Comparison of ENCODE assay signal across 23 cellular contexts in the genomic region with DNA sequence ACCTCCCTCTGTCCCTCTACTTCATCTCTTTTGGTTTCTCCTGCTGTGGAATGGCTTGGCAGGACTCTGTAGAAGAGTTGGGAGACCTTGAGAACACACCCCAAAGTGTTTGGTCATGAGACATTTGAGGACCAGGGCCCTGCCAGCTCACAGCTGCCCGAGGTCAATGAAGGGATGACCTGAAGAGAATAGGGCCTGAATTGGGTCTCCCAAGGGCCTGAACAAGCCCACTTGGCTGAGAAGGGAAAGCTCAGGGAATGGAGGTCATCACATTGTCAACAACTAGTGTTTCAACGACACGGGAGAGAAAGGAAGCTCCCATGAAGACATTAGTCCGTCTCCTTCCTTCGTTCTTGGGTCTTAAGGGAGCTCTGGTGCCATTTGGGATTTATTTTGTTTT. TPM values are rescaled to one million over a fixed set of nuclear protein-coding genes. Genes with fewer than 3 reads are reported as not detected.
DNase-seq lines count a peak whose midpoint lies in the region; ATAC-seq and TF ChIP-seq lines count a peak whose summit lies in the region.
"Had no signal": no experiment of that assay in that cellular context is flagged by ENCODE, and none has a peak within 500 bp of the region (broad histone marks: within the 10 kb centered on the region; RNA-seq: fewer than 3 reads in every experiment).

No MANE protein-coding gene starts in this region.

- H3K4me2 ChIP-seq in H9 (ENCODE audit: insufficient read depth, insufficient read length, low read length): no peak overlapping the region
- H3K4me2 ChIP-seq: A549; BLaER1 treated with 17β-estradiol and CSF1 and Interleukin-3, amounts not matched to agents 10 nM and 100 nM had no signal

- H2BK15ac ChIP-seq in H9 (ENCODE audit: low read depth, low read length): no peak overlapping the region

- H3K4ac ChIP-seq in H9 (ENCODE audit: low read depth, low read length): no peak overlapping the region

- no peak overlapping the region for H2BK120ac ChIP-seq in H9 (ENCODE audit: low read depth, low read length, poor library complexity, severe bottlenecking)

- H3K14ac ChIP-seq in H9 (ENCODE audit: insufficient read depth, low read length): no peak overlapping the region

- no peaks in the 10 kb centered on the region for H3K79me1 ChIP-seq in H9 (ENCODE audit: insufficient read depth, low read depth, low read length, poor library complexity, severe bottlenecking)

- no peak overlapping the region for H3K4me3 Mint-ChIP-seq in activated CD8-positive, alpha-beta memory T cell treated with anti-CD3 and anti-CD28 coated beads, Interleukin-2, amount 10 ng/mL, durations not matched to agents 7 days and 5 days
- no peak overlapping the region for H3K4me3 Mint-ChIP-seq in osteocyte (ENCODE audit: unreplicated experiment)
- no peak overlapping the region for H3K4me3 Mint-ChIP-seq in H9
- H3K4me3 Mint-ChIP-seq: CD14-positive monocyte; CD4-positive, alpha-beta T cell; CD8-positive, alpha-beta memory T cell had no signal

- no CpG with 5 or more reads among the region's 5 CpGs for WGBS in H9 (ENCODE audit: extremely low coverage, insufficient read length, low lambda C conversion rate)

- no peaks in the 10 kb centered on the region for H3K23me2 ChIP-seq in H9 (ENCODE audit: insufficient read length, low read depth, low read length, poor library complexity, severe bottlenecking)

- H3K18ac ChIP-seq in H9 (ENCODE audit: insufficient read length, low read depth, low read length): no peak overlapping the region

- no peak overlapping the region for H3K9ac ChIP-seq in H9 (ENCODE audit: extremely low read depth, insufficient read length, low read length)
- H3K9ac ChIP-seq: BLaER1 treated with 17β-estradiol and CSF1 and Interleukin-3, amounts not matched to agents 10 nM and 100 nM; GM23248 had no signal

- H2BK20ac ChIP-seq in H9 (ENCODE audit: low read depth, low read length, poor library complexity, severe bottlenecking): no peak overlapping the region

- no peak for ATAC-seq in activated CD8-positive, alpha-beta memory T cell treated with anti-CD3 and anti-CD28 coated beads, Interleukin-2, amount 10 ng/mL, durations not matched to agents 7 days and 5 days
- ATAC-seq: A549, GM12878, HCT116 had no signal

- no peak overlapping the region for H4K5ac ChIP-seq in H9 (ENCODE audit: insufficient read length, low read depth, low read length)

- no peak overlapping the region for H4K91ac ChIP-seq in H9 (ENCODE audit: insufficient read length, low read depth, low read length)

- H3K56ac ChIP-seq in H9 (ENCODE audit: insufficient read length, low read depth, low read length): no peak overlapping the region

- H2AFZ ChIP-seq in H9 (ENCODE audit: low read length): no peak overlapping the region
- H2AFZ ChIP-seq: GM23248 had no signal

- no peaks in the 10 kb centered on the region for H3K4me1 Mint-ChIP-seq in activated CD8-positive, alpha-beta memory T cell treated with anti-CD3 and anti-CD28 coated beads, Interleukin-2, amount 10 ng/mL, durations not matched to agents 7 days and 5 days
- H3K4me1 Mint-ChIP-seq in osteocyte (ENCODE audit: unreplicated experiment) (no peaks in the 10 kb centered on the region), H9 (no peaks in the 10 kb centered on the region; a peak in 1 of 4 replicates)
- H3K4me1 Mint-ChIP-seq: CD14-positive monocyte; CD8-positive, alpha-beta memory T cell had no signal

- no peaks in the 10 kb centered on the region for H3K9me3 Mint-ChIP-seq in activated CD8-positive, alpha-beta memory T cell treated with anti-CD3 and anti-CD28 coated beads, Interleukin-2, amount 10 ng/mL, durations not matched to agents 7 days and 5 days (ENCODE audit: low read depth)
- H3K9me3 Mint-ChIP-seq in osteocyte (ENCODE audit: unreplicated experiment) (no peaks in the 10 kb centered on the region), H9 (peaks cover 0 to 5% of the 10 kb centered on the region in 2 experiments; a peak in 1 of 5 replicates)
- H3K9me3 Mint-ChIP-seq: CD4-positive, alpha-beta T cell had no signal

- no peak overlapping the region for H3T11ph ChIP-seq in H9 (ENCODE audit: low read length)

- H2BK12ac ChIP-seq in H9 (ENCODE audit: insufficient read length, low read depth, low read length): no peak overlapping the region

- H3K9me3 ChIP-seq in effector memory CD4-positive, alpha-beta T cell (ENCODE audit: control insufficient read depth, low read length): no peaks in the 10 kb centered on the region
- H3K9me3 ChIP-seq in H9 (ENCODE audit: control insufficient read depth, low read depth, low read length): no peaks in the 10 kb centered on the region
- H3K9me3 ChIP-seq: A549; BE2C; BLaER1 treated with 17β-estradiol and CSF1 and Interleukin-3, amounts not matched to agents 10 nM and 100 nM had no signal

- H3K4me3 ChIP-seq in effector memory CD4-positive, alpha-beta T cell (ENCODE audit: insufficient read depth, low read depth, low read length, poor library complexity, severe bottlenecking): no peak overlapping the region
- H3K4me3 ChIP-seq: A549; BLaER1 treated with 17β-estradiol and CSF1 and Interleukin-3, amounts not matched to agents 10 nM and 100 nM; GM12878; GM23248 had no signal

- no peak overlapping the region for H3K27ac ChIP-seq in effector memory CD4-positive, alpha-beta T cell (ENCODE audit: insufficient read depth, low read length, poor library complexity, severe bottlenecking)
- no peak overlapping the region for H3K27ac ChIP-seq in H9 (ENCODE audit: insufficient read length, low read depth, low read length)
- H3K27ac ChIP-seq: A549; BLaER1 treated with 17β-estradiol and CSF1 and Interleukin-3, amounts not matched to agents 10 nM and 100 nM; GM23248 had no signal

- H3K36me3 Mint-ChIP-seq in activated CD8-positive, alpha-beta memory T cell treated with anti-CD3 and anti-CD28 coated beads, Interleukin-2, amount 10 ng/mL, durations not matched to agents 7 days and 5 days: no peaks in the 10 kb centered on the region
- H3K36me3 Mint-ChIP-seq in osteocyte (ENCODE audit: unreplicated experiment): no peaks in the 10 kb centered on the region
- H3K36me3 Mint-ChIP-seq in H9 (ENCODE audit: insufficient read depth in 1 of 3, low read depth in 3 of 3): no peaks in the 10 kb centered on the region; a peak in 1 of 7 replicates
- H3K36me3 Mint-ChIP-seq: CD14-positive monocyte; CD8-positive, alpha-beta memory T cell had no signal

- CTCF ChIA-PET in activated CD8-positive, alpha-beta memory T cell treated with anti-CD3 and anti-CD28 coated beads, Interleukin-2, amount 10 ng/mL, durations not matched to agents 7 days and 5 days (lab: Charles Lee): no interaction called here

- no peaks in the 10 kb centered on the region for H3K27me3 ChIP-seq in effector memory CD4-positive, alpha-beta T cell (replicated peaks; ENCODE audit: control insufficient read depth, insufficient read depth, low read length, poor library complexity, severe bottlenecking)
- H3K27me3 ChIP-seq in H9 (ENCODE audit: insufficient read depth, low read length): no peaks in the 10 kb centered on the region
- H3K27me3 ChIP-seq: BLaER1 treated with 17β-estradiol and CSF1 and Interleukin-3, amounts not matched to agents 10 nM and 100 nM had no signal

- no peaks in the 10 kb centered on the region for H3K4me1 ChIP-seq in effector memory CD4-positive, alpha-beta T cell (ENCODE audit: control insufficient read depth, insufficient read depth, low read length, poor library complexity, severe bottlenecking)
- peaks cover 2% of the 10 kb centered on the region; the same call in 1 of the 2 replicates for H3K4me1 ChIP-seq in H9 (ENCODE audit: insufficient read depth, low read length)
- H3K4me1 ChIP-seq: A549; BE2C; BLaER1 treated with 17β-estradiol and CSF1 and Interleukin-3, amounts not matched to agents 10 nM and 100 nM had no signal

- H3K36me3 ChIP-seq in effector memory CD4-positive, alpha-beta T cell (ENCODE audit: control insufficient read depth, insufficient read depth, low read length): no peaks in the 10 kb centered on the region
- H3K36me3 ChIP-seq: BE2C; BLaER1 treated with 17β-estradiol and CSF1 and Interleukin-3, amounts not matched to agents 10 nM and 100 nM had no signal

- H2BK5ac ChIP-seq in H9 (ENCODE audit: insufficient read length, low read length): no peak overlapping the region

- H3K23ac ChIP-seq in H9 (ENCODE audit: insufficient read length, low read depth, low read length): no peak overlapping the region

- H4K20me1 ChIP-seq in H9 (ENCODE audit: control insufficient read depth, insufficient read depth, insufficient read length): no peaks in the 10 kb centered on the region
- H4K20me1 ChIP-seq: BLaER1 treated with 17β-estradiol and CSF1 and Interleukin-3, amounts not matched to agents 10 nM and 100 nM had no signal

- DNase-seq in activated CD8-positive, alpha-beta memory T cell treated with anti-CD3 and anti-CD28 coated beads, Interleukin-2, amount 10 ng/mL, durations not matched to agents 7 days and 5 days: peak; percentile 16
- DNase-seq in activated CD8-positive, alpha-beta memory T cell treated with anti-CD3 and anti-CD28 coated beads, Interleukin-2, amount 50 U/mL, for 4 hours: no peak
- DNase-seq in ecto neural progenitor cell (ENCODE audit: low spot score) (peak; percentile 12), osteocyte (ENCODE audit: extremely low spot score, unreplicated experiment) (peak; percentile 68), H9 (no peak)
- DNase-seq in effector memory CD4-positive, alpha-beta T cell: no peak
- DNase-seq: 8988T; ACHN; AML-193; BE2C; CD4-positive, alpha-beta T cell; CD8-positive, alpha-beta memory T cell; DMS 273 treated with DMSO at 0.1 percent for 48 hours; DMS79; EL; GDM1; GM23248; H7 had no signal

- H2AK5ac ChIP-seq in H9 (ENCODE audit: insufficient read length, low read length): no peak overlapping the region

- TF ChIP-seq CTCF in osteocyte (IDR thresholded peaks at IDR 0.05) (no peak), H9 (conservative IDR thresholded peaks at IDR 0.05) (no peak)

- peaks cover 4% of the 10 kb centered on the region for H3K27me3 Mint-ChIP-seq in activated CD8-positive, alpha-beta memory T cell treated with anti-CD3 and anti-CD28 coated beads, Interleukin-2, amount 10 ng/mL, durations not matched to agents 7 days and 5 days
- H3K27me3 Mint-ChIP-seq in osteocyte (ENCODE audit: unreplicated experiment) (peaks cover 4% of the 10 kb centered on the region), H9 (ENCODE audit: low read depth) (peaks cover 5% of the 10 kb centered on the region)

- H4K8ac ChIP-seq in H9 (replicated peaks; ENCODE audit: insufficient read length, low read depth, low read length): no peak overlapping the region

- H3K27ac Mint-ChIP-seq in activated CD8-positive, alpha-beta memory T cell treated with anti-CD3 and anti-CD28 coated beads, Interleukin-2, amount 10 ng/mL, durations not matched to agents 7 days and 5 days: no peak overlapping the region
- no peak overlapping the region for H3K27ac Mint-ChIP-seq in osteocyte (ENCODE audit: unreplicated experiment)
- H3K27ac Mint-ChIP-seq in H9: peak overlapping the region in 1 of 3 experiments; percentile 27; a peak in 1 of 7 replicates
- H3K27ac Mint-ChIP-seq: CD14-positive monocyte; CD4-positive, alpha-beta T cell; CD8-positive, alpha-beta memory T cell had no signal

- no peaks in the 10 kb centered on the region for H3K79me2 ChIP-seq in H9 (ENCODE audit: insufficient read depth, low read length)

RNA-seq across cellular contexts. Expression of gene TTC32, which starts 52.8 kb away (rescaled TPM):
- 10 to 100 TPM; 24.5 to 37.2 TPM for total RNA-seq in activated CD8-positive, alpha-beta memory T cell treated with anti-CD3 and anti-CD28 coated beads, Interleukin-2, amount 10 ng/mL, durations not matched to agents 7 days and 5 days
- total RNA-seq in osteocyte: 13.1 and 16.1 TPM in 2 replicates
- total RNA-seq in H9 (2021): 8.9 and 9.9 TPM in 2 replicates

Comparison
In these comparisons a context has a peak if more than half of its experiments do, and no peak if none do; other contexts are left out.
1. DNase-seq: peak in activated CD8-positive, alpha-beta memory T cell treated with anti-CD3 and anti-CD28 coated beads, Interleukin-2, amount 10 ng/mL, durations not matched to agents 7 days and 5 days (single experiment), ecto neural progenitor cell (single experiment) and osteocyte (single experiment); none in activated CD8-positive, alpha-beta memory T cell treated with anti-CD3 and anti-CD28 coated beads, Interleukin-2, amount 50 U/mL, for 4 hours (single experiment), effector memory CD4-positive, alpha-beta T cell (0 of 3) and H9 (single experiment).